ENCODE assay signal across 6 cellular contexts in genomic region chr11:67372232-67372992, GRCh38.
DNase-seq lines count a peak whose midpoint lies in the region; ATAC-seq, FAIRE-seq and TF ChIP-seq lines count a peak whose summit lies in the region.

No MANE protein-coding gene starts in this region.

- peak; percentile 54 for TF ChIP-seq POLR2A in H54 (IDR thresholded peaks at IDR 0.05; ENCODE audit: low read depth, low read length)

- DNase-seq in H54 (ENCODE audit: insufficient read length, low spot score) (no peak), D341Med (ENCODE audit: low spot score) (no peak), NCI-H774 (lab: John Stamatoyannopoulos, UW) (no peak)
- no peak for DNase-seq in central memory CD8-positive, alpha-beta T cell (ENCODE audit: low spot score in 2 of 2)

- H3K9me3 Mint-ChIP-seq in central memory CD8-positive, alpha-beta T cell: no peaks in the 10 kb centered on the region

- peaks cover 12% of the 10 kb centered on the region for H3K27me3 ChIP-seq in neutrophil

- no peaks in the 10 kb centered on the region for H3K27me3 Mint-ChIP-seq in central memory CD8-positive, alpha-beta T cell

- peaks cover 55% of the 10 kb centered on the region for H3K4me1 Mint-ChIP-seq in central memory CD8-positive, alpha-beta T cell

- H3K4me3 Mint-ChIP-seq in central memory CD8-positive, alpha-beta T cell: peak overlapping the region; percentile 98

- FAIRE-seq in H54 (lab: Jason Lieb, UNC): no peak

- H3K9me3 ChIP-seq in neutrophil: no peaks in the 10 kb centered on the region

- peaks cover 11% of the 10 kb centered on the region for H3K36me3 Mint-ChIP-seq in central memory CD8-positive, alpha-beta T cell (ENCODE audit: insufficient read depth)

- no peaks in the 10 kb centered on the region for H3K36me3 ChIP-seq in neutrophil

- no peak for ATAC-seq in central memory CD8-positive, alpha-beta T cell (replicated peaks; ENCODE audit: extremely low read depth, poor library complexity, severe bottlenecking)
- no peak for ATAC-seq in HG03432 (IDR thresholded peaks at IDR 0.05; ENCODE audit: unreplicated experiment)

- H3K27ac ChIP-seq in neutrophil: peak overlapping the region; percentile 82

- no peak for TF ChIP-seq CTCF in neutrophil (IDR thresholded peaks at IDR 0.05)

- peak overlapping the region; percentile 80 for H3K27ac Mint-ChIP-seq in central memory CD8-positive, alpha-beta T cell (ENCODE audit: low read depth)

- H3K4me3 ChIP-seq in neutrophil (ENCODE audit: low read depth in 1 of 2, low read length in 1 of 2): peak overlapping the region; percentile 63 to 76

- peaks cover 44 to 57% of the 10 kb centered on the region in 2 experiments for H3K4me1 ChIP-seq in neutrophil (ENCODE audit: control insufficient read depth in 1 of 2, insufficient read depth in 1 of 2, low read depth in 1 of 2, low read length in 1 of 2)
